Comparison of ENCODE assay signal across 25 cellular contexts in the genomic region with DNA sequence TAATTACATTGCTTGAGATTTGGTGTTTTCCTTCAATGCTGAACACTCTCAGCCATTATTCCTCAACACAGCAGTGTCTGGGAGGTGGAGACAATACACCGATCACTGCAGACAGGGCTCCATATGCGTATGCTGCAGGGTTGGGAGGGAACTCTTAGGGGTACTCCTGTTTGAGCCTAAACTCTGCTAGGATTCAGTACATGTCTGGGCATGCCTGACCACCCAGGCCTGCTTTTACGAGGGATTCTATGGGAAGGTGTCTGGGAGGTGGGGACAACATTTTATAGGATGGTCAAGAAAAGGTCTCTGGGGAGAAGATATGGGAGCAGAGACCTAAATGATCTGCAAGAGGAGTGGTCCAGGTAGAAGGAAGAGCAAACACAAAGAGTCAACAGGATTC. TPM values are rescaled to one million over a fixed set of nuclear protein-coding genes. Genes with fewer than 3 reads are reported as not detected.
DNase-seq lines count a peak whose midpoint lies in the region; ATAC-seq, FAIRE-seq and TF ChIP-seq lines count a peak whose summit lies in the region.
"Had no signal": no experiment of that assay in that cellular context is flagged by ENCODE, and none has a peak within 500 bp of the region (broad histone marks: within the 10 kb centered on the region; RNA-seq: fewer than 3 reads in every experiment).

No MANE protein-coding gene starts in this region.

- H3K4me3 Mint-ChIP-seq in stimulated activated naive CD8-positive, alpha-beta T cell treated with anti-CD3 and anti-CD28 coated beads, Interleukin-15, amount 100 ng/mL, for 72 hours, result no peak overlapping the region
- H3K4me3 Mint-ChIP-seq in mesothelial cell of epicardium, result no peak overlapping the region
- no peak overlapping the region for H3K4me3 Mint-ChIP-seq in type B pancreatic cell
- no peak overlapping the region for H3K4me3 Mint-ChIP-seq in stimulated activated memory B cell treated with anti-CD40 and anti-IgM and Interleukin-4, amounts not matched to agents 10 μg/mL and 1 μg/mL and 100 μg/mL, for 72 hours
- H3K4me3 Mint-ChIP-seq: CD4-positive, CD25-positive, alpha-beta regulatory T cell had no signal

- no peaks in the 10 kb centered on the region for H3K36me3 ChIP-seq in bronchial epithelial cell (ENCODE audit: control insufficient read depth, insufficient read depth, low read length)
- H3K36me3 ChIP-seq in PC-9 (ENCODE audit: low read depth), result no peaks in the 10 kb centered on the region
- H3K36me3 ChIP-seq: BE2C had no signal

- H3K27me3 Mint-ChIP-seq in stimulated activated naive CD8-positive, alpha-beta T cell treated with anti-CD3 and anti-CD28 coated beads, Interleukin-15, amount 100 ng/mL, for 72 hours, result peaks cover 9% of the 10 kb centered on the region
- H3K27me3 Mint-ChIP-seq in mesothelial cell of epicardium (ENCODE audit: low read depth) (no peaks in the 10 kb centered on the region), type B pancreatic cell (no peaks in the 10 kb centered on the region)
- peaks cover 13% of the 10 kb centered on the region for H3K27me3 Mint-ChIP-seq in stimulated activated memory B cell treated with anti-CD40 and anti-IgM and Interleukin-4, amounts not matched to agents 10 μg/mL and 1 μg/mL and 100 μg/mL, for 72 hours

- H3K9me3 Mint-ChIP-seq in stimulated activated naive CD8-positive, alpha-beta T cell treated with anti-CD3 and anti-CD28 coated beads, Interleukin-15, amount 100 ng/mL, for 72 hours, result no peaks in the 10 kb centered on the region
- H3K9me3 Mint-ChIP-seq in mesothelial cell of epicardium, result peaks cover 50% of the 10 kb centered on the region
- H3K9me3 Mint-ChIP-seq in type B pancreatic cell, result peaks cover 18% of the 10 kb centered on the region
- H3K9me3 Mint-ChIP-seq in stimulated activated memory B cell treated with anti-CD40 and anti-IgM and Interleukin-4, amounts not matched to agents 10 μg/mL and 1 μg/mL and 100 μg/mL, for 72 hours, result no peaks in the 10 kb centered on the region

- POLR2A ChIA-PET in PC-9 (lab: Charles Lee; ENCODE audit: unreplicated experiment), result no interaction called here

- peaks cover 1% of the 10 kb centered on the region for H3K36me3 Mint-ChIP-seq in mesothelial cell of epicardium
- no peaks in the 10 kb centered on the region for H3K36me3 Mint-ChIP-seq in type B pancreatic cell
- no peaks in the 10 kb centered on the region for H3K36me3 Mint-ChIP-seq in stimulated activated memory B cell treated with anti-CD40 and anti-IgM and Interleukin-4, amounts not matched to agents 10 μg/mL and 1 μg/mL and 100 μg/mL, for 72 hours
- H3K36me3 Mint-ChIP-seq: CD4-positive, CD25-positive, alpha-beta regulatory T cell had no signal

- no peak for DNase-seq in stimulated activated naive CD8-positive, alpha-beta T cell treated with anti-CD3 and anti-CD28 coated beads, Interleukin-15, amount 100 ng/mL, for 72 hours
- no peak for DNase-seq in stimulated activated naive CD8-positive, alpha-beta T cell treated with anti-CD3 and anti-CD28 coated beads, Interleukin-15, Interleukin-2, amounts not matched to agents 100 U/mL and 50 U/mL, for 24 hours
- DNase-seq in bronchial epithelial cell (ENCODE audit: low read depth) (peak; percentile 20), mesothelial cell of epicardium (ENCODE audit: low spot score in 2 of 2, unreplicated experiment in 2 of 2) (no peak), type B pancreatic cell (ENCODE audit: extremely low spot score, unreplicated experiment) (no peak), NCI-H524 treated with DMSO at 0.1 percent for 48 hours (lab: John Stamatoyannopoulos, UW) (no peak), PC-9 (no peak)
- DNase-seq: BE2C; CD4-positive, CD25-positive, alpha-beta regulatory T cell; COR-L47; DMS 273 treated with DMSO at 0.1 percent for 48 hours; DND-41; GOT3; Karpas-422; MM.1S; NCI-H1092; NCI-H1436 treated with DMSO at 0.1 percent for 48 hours; NCI-H2081; NCI-H510A; NCI-H82; OCI-M1; SHP77; SK-N-SH had no signal

- H3K4me1 ChIP-seq in PC-9 (replicated peaks; ENCODE audit: insufficient read depth), result peaks cover 20% of the 10 kb centered on the region
- H3K4me1 ChIP-seq: BE2C had no signal

- no TSS peak for BruUV-seq in PC-9 (replicated peaks; lab: Mats Ljungman, UMichigan)

- peak; percentile 13 for FAIRE-seq in bronchial epithelial cell (lab: Jason Lieb, UNC)
- FAIRE-seq: A204.1 had no signal

- CTCF ChIA-PET in PC-9 (lab: Charles Lee), result no interaction called here

- H3K4me1 Mint-ChIP-seq in stimulated activated naive CD8-positive, alpha-beta T cell treated with anti-CD3 and anti-CD28 coated beads, Interleukin-15, amount 100 ng/mL, for 72 hours, result no peaks in the 10 kb centered on the region
- H3K4me1 Mint-ChIP-seq in mesothelial cell of epicardium (peaks cover 14% of the 10 kb centered on the region), type B pancreatic cell (ENCODE audit: unreplicated experiment) (no peaks in the 10 kb centered on the region)
- H3K4me1 Mint-ChIP-seq in stimulated activated memory B cell treated with anti-CD40 and anti-IgM and Interleukin-4, amounts not matched to agents 10 μg/mL and 1 μg/mL and 100 μg/mL, for 72 hours, result no peaks in the 10 kb centered on the region
- H3K4me1 Mint-ChIP-seq: CD4-positive, CD25-positive, alpha-beta regulatory T cell had no signal

- intact Hi-C loops in PC-9 (cut with micrococcal nuclease; ENCODE audit: unreplicated experiment), result no loop called here

- peak overlapping the region; percentile 6 to 86 for H3K27ac Mint-ChIP-seq in stimulated activated naive CD8-positive, alpha-beta T cell treated with anti-CD3 and anti-CD28 coated beads, Interleukin-15, amount 100 ng/mL, for 72 hours
- H3K27ac Mint-ChIP-seq in mesothelial cell of epicardium, result peak overlapping the region; percentile 11
- peak overlapping the region; percentile 20 for H3K27ac Mint-ChIP-seq in type B pancreatic cell
- H3K27ac Mint-ChIP-seq in stimulated activated memory B cell treated with anti-CD40 and anti-IgM and Interleukin-4, amounts not matched to agents 10 μg/mL and 1 μg/mL and 100 μg/mL, for 72 hours, result no peak overlapping the region
- H3K27ac Mint-ChIP-seq: CD4-positive, CD25-positive, alpha-beta regulatory T cell had no signal

- H3K27me3 ChIP-seq in bronchial epithelial cell (ENCODE audit: control insufficient read depth, insufficient read depth, low read length) (no peaks in the 10 kb centered on the region), PC-9 (ENCODE audit: insufficient read depth, low read depth) (no peaks in the 10 kb centered on the region)
- H3K27me3 ChIP-seq: BE2C had no signal

- H3K79me2 ChIP-seq in PC-9 (ENCODE audit: low read depth), result no peaks in the 10 kb centered on the region

- H3K27ac ChIP-seq in PC-9, result no peak overlapping the region

- H3K9me3 ChIP-seq in PC-9 (ENCODE audit: insufficient read depth, low read depth), result no peaks in the 10 kb centered on the region
- H3K9me3 ChIP-seq: BE2C, SK-N-SH had no signal

- H2AFZ ChIP-seq in PC-9, result no peak overlapping the region

- H4K20me1 ChIP-seq in PC-9 (ENCODE audit: insufficient read depth), result no peaks in the 10 kb centered on the region

- H3F3A ChIP-seq in PC-9 (ENCODE audit: insufficient read depth, low read depth), result peaks cover 6% of the 10 kb centered on the region; the same call in 1 of the 2 replicates

- no peaks in the 10 kb centered on the region for H3K9me2 ChIP-seq in PC-9 (ENCODE audit: insufficient read depth)
- H3K9me2 ChIP-seq: SK-N-SH had no signal

- no peak overlapping the region for H3K4me2 ChIP-seq in PC-9
- H3K4me2 ChIP-seq: SK-N-SH had no signal

- H3K4me3 ChIP-seq in bronchial epithelial cell (ENCODE audit: low read depth, low read length) (no peak overlapping the region), PC-9 (no peak overlapping the region)

- no peak for TF ChIP-seq CTCF in bronchial epithelial cell (IDR thresholded peaks at IDR 0.05; ENCODE audit: insufficient read depth, low read length, severe bottlenecking)
- no peak for TF ChIP-seq CTCF in mesothelial cell of epicardium (IDR thresholded peaks at IDR 0.05; ENCODE audit: unreplicated experiment)
- TF ChIP-seq CTCF in type B pancreatic cell (conservative IDR thresholded peaks at IDR 0.05), result no peak
- TF ChIP-seq CTCF in PC-9 (conservative IDR thresholded peaks at IDR 0.05), result no peak

- no peak for ATAC-seq in stimulated activated naive CD8-positive, alpha-beta T cell treated with anti-CD3 and anti-CD28 coated beads, Interleukin-15, amount 100 ng/mL, for 72 hours
- no peak for ATAC-seq in stimulated activated naive CD8-positive, alpha-beta T cell treated with anti-CD3 and anti-CD28 coated beads, Interleukin-15, Interleukin-2, amounts not matched to agents 100 U/mL and 50 U/mL, for 24 hours
- no peak for ATAC-seq in stimulated activated memory B cell treated with anti-CD40 and anti-IgM and Interleukin-4, amounts not matched to agents 10 μg/mL and 1 μg/mL and 100 μg/mL, for 72 hours

RNA-seq across cellular contexts. Expression of a gene that starts 34.3 kb away (rescaled TPM):
- not detected in 2 replicates for total RNA-seq in bronchial epithelial cell
- total RNA-seq in mesothelial cell of epicardium, result 1.2 to 1.6 TPM (median 1.5 TPM) in 3 replicates
- 1.4 and 3.3 TPM in 2 replicates for total RNA-seq in type B pancreatic cell (ENCODE audit: low replicate concordance)
- total RNA-seq in PC-9 (2021), result 0.55 and 1.3 TPM in 2 replicates
- total RNA-seq: CD4-positive, CD25-positive, alpha-beta regulatory T cell had no signal
